ENCODE assay signal across 28 cellular contexts in the genomic region with DNA sequence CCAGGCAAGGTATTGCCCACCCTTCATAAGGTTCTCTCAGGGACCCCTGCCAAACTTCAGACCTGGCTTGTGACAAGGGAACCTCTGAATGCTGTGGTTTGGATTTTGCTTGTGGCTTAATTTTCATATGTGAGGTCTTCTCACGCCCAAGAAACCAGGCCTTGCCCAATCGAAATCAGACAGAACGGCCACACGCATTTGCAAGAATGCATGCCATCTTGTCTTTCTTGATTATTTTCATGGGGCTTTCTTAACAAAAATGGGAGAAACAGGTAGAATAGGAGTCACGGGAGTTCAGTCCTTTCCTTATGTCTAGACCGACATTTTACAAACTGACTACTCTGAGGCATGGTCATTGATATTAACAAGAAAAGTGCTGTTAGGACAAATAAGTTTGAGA.
"Had no signal": no experiment of that assay in that cellular context is flagged by ENCODE, and none has a peak within 500 bp of the region (broad histone marks: within the 10 kb centered on the region; RNA-seq: fewer than 3 reads in every experiment).

No MANE protein-coding gene starts in this region.

- H3K4me3 ChIP-seq: colonic mucosa, coronary artery, dorsolateral prefrontal cortex, esophagus muscularis mucosa, esophagus squamous epithelium, gastrocnemius medialis, gastroesophageal sphincter, heart left ventricle, heart right ventricle had no signal

- H3K27ac ChIP-seq: colonic mucosa, coronary artery, dorsolateral prefrontal cortex, epithelial cell of prostate, esophagus muscularis mucosa, esophagus squamous epithelium, foreskin keratinocyte, gastrocnemius medialis, gastroesophageal sphincter, heart left ventricle, heart right ventricle had no signal

- FAIRE-seq: colon, endometrium, endothelial cell of umbilical vein, frontal cortex had no signal

- H3K27me3 ChIP-seq: colonic mucosa, dorsolateral prefrontal cortex, esophagus muscularis mucosa, esophagus squamous epithelium, foreskin keratinocyte, gastrocnemius medialis, gastroesophageal sphincter, heart left ventricle, heart right ventricle had no signal

- H3K36me3 ChIP-seq: colonic mucosa, esophagus muscularis mucosa, esophagus squamous epithelium, gastrocnemius medialis, gastroesophageal sphincter, heart left ventricle, heart right ventricle had no signal

- ATAC-seq: effector memory CD8-positive, alpha-beta T cell; esophagus mucosa; foreskin keratinocyte; gastrocnemius medialis; gastroesophageal sphincter; heart left ventricle; heart right ventricle had no signal

- H3K9me3 ChIP-seq: colonic mucosa, esophagus muscularis mucosa, esophagus squamous epithelium, gastrocnemius medialis, gastroesophageal sphincter, heart left ventricle, heart right ventricle had no signal

- H3K4me1 ChIP-seq: colonic mucosa, esophagus muscularis mucosa, foreskin keratinocyte, gastroesophageal sphincter had no signal

- DNase-seq: colonic mucosa; cortex of kidney; dermis blood vessel endothelial cell; dorsolateral prefrontal cortex; effector CD4-positive, alpha-beta T cell; effector CD8-positive, alpha-beta T cell; effector memory CD4-positive, alpha-beta T cell; effector memory CD8-positive, alpha-beta T cell; endodermal cell; erythroblast; esophagus squamous epithelium; foreskin fibroblast; foreskin keratinocyte; foreskin melanocyte; gastrocnemius medialis; glutamatergic neuron; head of caudate nucleus; heart left ventricle; heart right ventricle had no signal
